In the genomic region with DNA sequence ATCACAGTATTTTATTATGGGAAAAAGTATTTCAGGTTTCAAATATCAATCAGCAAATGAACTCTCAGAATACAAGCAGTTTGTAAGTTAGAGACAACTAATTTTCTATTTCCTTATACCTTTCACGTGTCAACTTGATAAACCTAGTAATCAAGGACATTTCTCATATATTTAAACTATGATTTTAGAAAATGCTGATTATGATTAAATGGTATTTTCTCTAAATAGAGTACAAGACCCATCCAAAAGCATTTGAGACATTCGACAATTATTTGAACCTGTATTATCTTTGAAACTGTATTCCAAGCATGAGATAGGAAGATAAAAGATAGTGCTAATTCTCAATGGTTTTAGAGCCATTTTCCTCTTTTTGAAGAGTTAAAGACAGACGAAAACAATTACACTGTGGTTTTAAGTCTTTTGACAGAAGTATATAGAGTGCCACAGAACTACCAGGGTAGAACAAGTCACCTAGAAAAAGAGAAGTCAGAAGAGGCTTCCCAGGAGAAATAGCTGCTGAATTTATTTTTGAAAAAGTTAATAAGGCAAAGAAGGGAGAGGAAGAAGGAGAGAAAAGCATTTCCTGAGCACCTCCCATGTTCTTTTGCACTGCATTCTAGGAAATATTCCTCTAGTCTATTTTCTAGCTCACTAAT, we compare ENCODE assay signal across 25 cellular contexts. TPM values are rescaled to one million over a fixed set of nuclear protein-coding genes. Genes with fewer than 3 reads are reported as not detected.
DNase-seq lines count a peak whose midpoint lies in the region; ATAC-seq, FAIRE-seq and TF ChIP-seq lines count a peak whose summit lies in the region.
"Had no signal": no experiment of that assay in that cellular context is flagged by ENCODE, and none has a peak within 500 bp of the region (broad histone marks: within the 10 kb centered on the region; RNA-seq: fewer than 3 reads in every experiment).

No MANE protein-coding gene starts in this region.

- no peaks in the 10 kb centered on the region for H3K79me2 ChIP-seq in HepG2 (ENCODE audit: insufficient read depth, low read length)

- H3K4me2 ChIP-seq in HepG2 (ENCODE audit: low read depth, low read length): no peak overlapping the region

- H3K9ac ChIP-seq in HepG2 (ENCODE audit: insufficient read depth, low read depth, low read length): no peak overlapping the region
- H3K9ac ChIP-seq: GM23248 had no signal

- no peaks in the 10 kb centered on the region for H3K36me3 Mint-ChIP-seq in activated CD4-positive, alpha-beta T cell treated with anti-CD3 and anti-CD28 coated beads, Interleukin-2, amount 10 ng/mL, durations not matched to agents 24 days and 14 days (ENCODE audit: low read depth)
- H3K36me3 Mint-ChIP-seq: CD14-positive monocyte had no signal

- DNase-seq in HepG2 (ENCODE audit: low spot score): no peak
- no peak for DNase-seq in right lobe of liver
- peak; percentile 9 to 67 for DNase-seq in NOMO-1 (lab: John Stamatoyannopoulos, UW; ENCODE audit: unreplicated experiment in 2 of 2)
- DNase-seq in SKM-1 treated with dmso at 0.1 percent for 144 hours (lab: John Stamatoyannopoulos, UW; ENCODE audit: unreplicated experiment): peak; percentile 29
- no peak for DNase-seq in activated CD4-positive, alpha-beta T cell treated with anti-CD3 and anti-CD28 coated beads, Interleukin-2, amount 10 ng/mL, durations not matched to agents 24 days and 14 days
- no peak for DNase-seq in inferior parietal cortex (ENCODE audit: extremely low spot score)
- DNase-seq in NCI-H2029 (lab: John Stamatoyannopoulos, UW): no peak
- DNase-seq: BE2C; CD4-positive, alpha-beta memory T cell; DMS153; DMS79; GDM1; GM23248; IMR-90 had no signal

- TF ChIP-seq EP300 in HepG2 (IDR thresholded peaks at IDR 0.05; ENCODE audit: low read depth in 2 of 2, low read length in 2 of 2) (no peak), HepG2 (CRISPR knock-in tag; IDR thresholded peaks at IDR 0.05; ENCODE audit: borderline replicate concordance) (no peak)

- H3K27ac ChIP-seq in HepG2 (ENCODE audit: extremely low read length, insufficient read depth, low read length): no peak overlapping the region
- H3K27ac ChIP-seq in right lobe of liver: no peak overlapping the region
- H3K27ac ChIP-seq: 22Rv1, GM23248 had no signal

- TF ChIP-seq CTCF in HepG2 (CRISPR knock-in tag; IDR thresholded peaks at IDR 0.05): no peak
- no peak for TF ChIP-seq CTCF in right lobe of liver (IDR thresholded peaks at IDR 0.05)

- H3K27ac Mint-ChIP-seq in activated CD4-positive, alpha-beta T cell treated with anti-CD3 and anti-CD28 coated beads, Interleukin-2, amount 10 ng/mL, durations not matched to agents 24 days and 14 days: no peak overlapping the region

- H3K27me3 ChIP-seq in HepG2 (ENCODE audit: control insufficient read depth in 1 of 2, insufficient read depth in 2 of 2, low read length in 2 of 2) (no peaks in the 10 kb centered on the region; a peak in 2 of 5 replicates), right lobe of liver (no peaks in the 10 kb centered on the region)
- H3K27me3 ChIP-seq: BE2C had no signal

- no peak overlapping the region for H3K4me3 Mint-ChIP-seq in activated CD4-positive, alpha-beta T cell treated with anti-CD3 and anti-CD28 coated beads, Interleukin-2, amount 10 ng/mL, durations not matched to agents 24 days and 14 days
- H3K4me3 Mint-ChIP-seq: CD14-positive monocyte; CD4-positive, alpha-beta memory T cell had no signal

- no peaks in the 10 kb centered on the region for H3K9me3 ChIP-seq in HepG2 (ENCODE audit: low read length)
- H3K9me3 ChIP-seq in right lobe of liver: no peaks in the 10 kb centered on the region
- H3K9me3 ChIP-seq: BE2C, HAP-1 had no signal

- no TSS peak for BruUV-seq in HepG2 (replicated peaks; lab: Mats Ljungman, UMichigan)

- no peak for ATAC-seq in HepG2
- ATAC-seq in right lobe of liver: no peak
- ATAC-seq in HG02970 (IDR thresholded peaks at IDR 0.05; ENCODE audit: low FRiP score, unreplicated experiment): no peak

- H3K36me3 ChIP-seq in HepG2 (replicated peaks in 1 of 2; ENCODE audit: control insufficient read depth in 1 of 2, insufficient read depth in 2 of 2, low read length in 2 of 2): no peaks in the 10 kb centered on the region
- H3K36me3 ChIP-seq in right lobe of liver: no peaks in the 10 kb centered on the region
- H3K36me3 ChIP-seq: BE2C, HAP-1 had no signal

- POLR2A ChIA-PET in HepG2 (lab: Yijun Ruan, JAX): no interaction called here

- no peaks in the 10 kb centered on the region for H3K4me1 Mint-ChIP-seq in activated CD4-positive, alpha-beta T cell treated with anti-CD3 and anti-CD28 coated beads, Interleukin-2, amount 10 ng/mL, durations not matched to agents 24 days and 14 days

- FAIRE-seq in HepG2 (lab: Jason Lieb, UNC): no peak
- FAIRE-seq: GM12892, GM18507 had no signal

- no peak overlapping the region for H2AFZ ChIP-seq in HepG2 (ENCODE audit: low read length)
- H2AFZ ChIP-seq: GM23248 had no signal

- H4K20me1 ChIP-seq in HepG2 (ENCODE audit: insufficient read depth, low read length): no peaks in the 10 kb centered on the region

- peaks cover 29% of the 10 kb centered on the region for H3K27me3 Mint-ChIP-seq in activated CD4-positive, alpha-beta T cell treated with anti-CD3 and anti-CD28 coated beads, Interleukin-2, amount 10 ng/mL, durations not matched to agents 24 days and 14 days
- H3K27me3 Mint-ChIP-seq: CD4-positive, alpha-beta memory T cell had no signal

- in situ Hi-C loops in HepG2 (cut with HindIII; ENCODE audit: extremely low pct_ligation_motif_present, low pct_unique_long_range_greater_than_20kb): no loop called here

- CTCF ChIA-PET in HepG2 (lab: Yijun Ruan, JAX; ENCODE audit: low intra/inter-chr PET ratio, low total read pairs): no interaction called here

- intact Hi-C loops in HepG2 (cut with micrococcal nuclease; ENCODE audit: unreplicated experiment): no loop called here
- intact Hi-C loops in right lobe of liver (cut with DNase I): no loop called here
- intact Hi-C loops in activated CD4-positive, alpha-beta T cell treated with anti-CD3 and anti-CD28 coated beads, Interleukin-2, amount 10 ng/mL, durations not matched to agents 24 days and 14 days (cut with micrococcal nuclease): no loop called here

- H3K4me1 ChIP-seq in HepG2 (ENCODE audit: insufficient read depth, low read length) (no peaks in the 10 kb centered on the region), right lobe of liver (no peaks in the 10 kb centered on the region)
- H3K4me1 ChIP-seq: BE2C, HAP-1 had no signal

- H3K4me3 ChIP-seq in HepG2 (replicated peaks in 1 of 3; ENCODE audit: insufficient read depth in 1 of 3, low read depth in 2 of 3, low read length in 3 of 3): no peak overlapping the region
- no peak overlapping the region for H3K4me3 ChIP-seq in right lobe of liver
- H3K4me3 ChIP-seq: GM23248, HAP-1 had no signal

- 4% methylated on average over 3 of the region's 3 CpGs for WGBS in HepG2 (ENCODE audit: low lambda C conversion rate)
- WGBS in right lobe of liver (ENCODE audit: insufficient coverage, low coverage, low lambda C conversion rate, missing lambda C conversion rate): 57% methylated on average over 3 of the region's 3 CpGs

- no peak for TF ChIP-seq POLR2A in HepG2 (IDR thresholded peaks at IDR 0.05; ENCODE audit: insufficient read depth in 1 of 2, low read depth in 2 of 2, low read length in 2 of 2)
- no peak for TF ChIP-seq POLR2A in right lobe of liver (IDR thresholded peaks at IDR 0.05)

- peaks cover 4% of the 10 kb centered on the region for H3K9me3 Mint-ChIP-seq in activated CD4-positive, alpha-beta T cell treated with anti-CD3 and anti-CD28 coated beads, Interleukin-2, amount 10 ng/mL, durations not matched to agents 24 days and 14 days
- H3K9me3 Mint-ChIP-seq: CD4-positive, alpha-beta memory T cell had no signal

- no peak for TF ChIP-seq RAD21 in HepG2 (CRISPR knock-in tag; IDR thresholded peaks at IDR 0.05)

TF ChIP-seq in HepG2, 621 proteins besides CTCF, POLR2A, EP300 and RAD21 (continues in another document):
- TF ChIP-seq, protein P1, sequence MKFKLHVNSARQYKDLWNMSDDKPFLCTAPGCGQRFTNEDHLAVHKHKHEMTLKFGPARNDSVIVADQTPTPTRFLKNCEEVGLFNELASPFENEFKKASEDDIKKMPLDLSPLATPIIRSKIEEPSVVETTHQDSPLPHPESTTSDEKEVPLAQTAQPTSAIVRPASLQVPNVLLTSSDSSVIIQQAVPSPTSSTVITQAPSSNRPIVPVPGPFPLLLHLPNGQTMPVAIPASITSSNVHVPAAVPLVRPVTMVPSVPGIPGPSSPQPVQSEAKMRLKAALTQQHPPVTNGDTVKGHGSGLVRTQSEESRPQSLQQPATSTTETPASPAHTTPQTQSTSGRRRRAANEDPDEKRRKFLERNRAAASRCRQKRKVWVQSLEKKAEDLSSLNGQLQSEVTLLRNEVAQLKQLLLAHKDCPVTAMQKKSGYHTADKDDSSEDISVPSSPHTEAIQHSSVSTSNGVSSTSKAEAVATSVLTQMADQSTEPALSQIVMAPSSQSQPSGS (CRISPR knock-in tag; IDR thresholded peaks at IDR 0.05): no peak
- TF ChIP-seq MAFF (IDR thresholded peaks at IDR 0.05; ENCODE audit: low read depth, low read length): peak; percentile 35; the same call in 1 of the 2 replicates

RNA-seq across cellular contexts. Expression of a gene that starts 5.6 kb away (rescaled TPM):
- not detected in 2 replicates for total RNA-seq in HepG2 (2016; rRNA removed; fragmentation: Illumina TruSeq; extraction: Trizol)
- total RNA-seq in HepG2 (2016; cell fraction: cytosol; rRNA removed; fragmentation: Illumina TruSeq; extraction: Trizol; ENCODE audit: low read depth): not detected in 2 replicates
- not detected in 2 replicates for total RNA-seq in HepG2 (2016; cell fraction: insoluble cytoplasmic fraction; rRNA removed; fragmentation: Illumina TruSeq; extraction: Trizol)
- not detected in 2 replicates for total RNA-seq in HepG2 (2016; cell fraction: membrane; rRNA removed; fragmentation: Illumina TruSeq; extraction: Trizol)
- total RNA-seq in HepG2 (2016; cell fraction: nucleus; rRNA removed; fragmentation: Illumina TruSeq; extraction: Trizol): not detected in 2 replicates
- polyA plus RNA-seq in HepG2 (2011; rRNA removed): not detected in 2 replicates
- polyA plus RNA-seq in HepG2 (2011; cell fraction: cytosol; rRNA removed): not detected in 2 replicates
- polyA plus RNA-seq in HepG2 (2011; cell fraction: nucleus; rRNA removed): not detected in 2 replicates
- not detected in 2 replicates for polyA plus RNA-seq in HepG2 (2012)
- not detected in 2 replicates for polyA plus RNA-seq in HepG2 (2016; cell fraction: cytosol; fragmentation: Illumina TruSeq; extraction: Trizol; ENCODE audit: low read depth)
- not detected in 2 replicates for polyA plus RNA-seq in HepG2 (2016; cell fraction: insoluble cytoplasmic fraction; fragmentation: Illumina TruSeq; extraction: Trizol; ENCODE audit: low read depth)
- not detected in 2 replicates for polyA plus RNA-seq in HepG2 (2016; cell fraction: membrane; fragmentation: Illumina TruSeq; extraction: Trizol; ENCODE audit: low read depth)
- polyA plus RNA-seq in HepG2 (2016; cell fraction: nucleus; fragmentation: Illumina TruSeq; extraction: Trizol; ENCODE audit: insufficient read depth, low read depth): not detected in 2 replicates
- polyA minus RNA-seq in HepG2 (2011; rRNA and poly(A)+ RNA removed; ENCODE audit: low replicate concordance): not detected in 2 replicates
- polyA minus RNA-seq in HepG2 (2011; cell fraction: cytosol; rRNA and poly(A)+ RNA removed): not detected in 2 replicates
- polyA minus RNA-seq in HepG2 (2011; cell fraction: nucleus; rRNA and poly(A)+ RNA removed): not detected in 2 replicates
- total RNA-seq in right lobe of liver: under 1 TPM in 1 of 6 experiments, not detected in 5; 0.55 TPM
- total RNA-seq in activated CD4-positive, alpha-beta T cell treated with anti-CD3 and anti-CD28 coated beads, Interleukin-2, amount 10 ng/mL, durations not matched to agents 24 days and 14 days: not detected in 2 replicates
- total RNA-seq: A673, Daoy, GM23248, H4, HT1080, IMR-90 had no signal
- polyA plus RNA-seq: AG04450; CD4-positive, alpha-beta memory T cell; GM23248; IMR-90 had no signal

Comparison
In these comparisons a context has a peak if more than half of its experiments do, and no peak if none do; other contexts are left out.
1. DNase-seq: peak in NOMO-1 (2 of 2) and SKM-1 treated with dmso at 0.1 percent for 144 hours (single experiment); none in HepG2 (single experiment), right lobe of liver (0 of 3), activated CD4-positive, alpha-beta T cell treated with anti-CD3 and anti-CD28 coated beads, Interleukin-2, amount 10 ng/mL, durations not matched to agents 24 days and 14 days (single experiment), inferior parietal cortex (single experiment) and NCI-H2029 (single experiment).